16 cellular contexts compared by ENCODE assay signal in genomic region chr12:130994821-130995375, GRCh38. TPM values are rescaled to one million over a fixed set of nuclear protein-coding genes. Genes with fewer than 3 reads are reported as not detected.
A peak's percentile ranks its signal among the peaks of the same experiment; 100 is the strongest.
DNase-seq lines count a peak whose midpoint lies in the region; ATAC-seq and TF ChIP-seq lines count a peak whose summit lies in the region.
"Had no signal": no experiment of that assay in that cellular context is flagged by ENCODE, and none has a peak within 500 bp of the region (broad histone marks: within the 10 kb centered on the region; RNA-seq: fewer than 3 reads in every experiment).

No MANE protein-coding gene starts in this region.

- H3K4me1 Mint-ChIP-seq in natural killer cell treated with Interleukin-12 subunit alpha and Interleukin-12 subunit beta and Interleukin-15 and Interleukin-18, amount 100 ng/mL, for 72 hours (ENCODE audit: low read depth in 2 of 2): peaks cover 0 to 6% of the 10 kb centered on the region in 2 donors
- H3K4me1 Mint-ChIP-seq in activated naive CD4-positive, alpha-beta T cell treated with anti-CD3 and anti-CD28 coated beads for 36 hours (ENCODE audit: low read depth): no peaks in the 10 kb centered on the region

- CTCF ChIA-PET in activated naive CD4-positive, alpha-beta T cell treated with anti-CD3 and anti-CD28 coated beads for 36 hours (lab: Charles Lee): no interaction called here

- TF ChIP-seq CTCF in upper lobe of left lung (IDR thresholded peaks at IDR 0.05): no peak

- DNase-seq in SHP77 treated with DMSO at 0.1 percent for 48 hours (lab: John Stamatoyannopoulos, UW): peak; percentile 41
- DNase-seq in left ventricle myocardium superior: no peak
- peak; percentile 50 for DNase-seq in natural killer cell treated with Interleukin-12 subunit alpha and Interleukin-12 subunit beta and Interleukin-15 and Interleukin-18, amount 100 ng/mL, for 72 hours (ENCODE audit: low spot score)
- no peak for DNase-seq in upper lobe of left lung
- DNase-seq in UCSD-AML1 (lab: John Stamatoyannopoulos, UW; ENCODE audit: unreplicated experiment): no peak
- no peak for DNase-seq in activated naive CD4-positive, alpha-beta T cell treated with anti-CD3 and anti-CD28 coated beads for 36 hours
- DNase-seq: GF-D8, HFFc6, Karpas-422, NCI-H1105 treated with DMSO at 0.1 percent for 48 hours, NCI-H187 treated with DMSO at 0.1 percent for 48 hours, NCI-H2171, NCI-H510A treated with DMSO at 0.1 percent for 48 hours had no signal

- H3K9me3 Mint-ChIP-seq in natural killer cell treated with Interleukin-12 subunit alpha and Interleukin-12 subunit beta and Interleukin-15 and Interleukin-18, amount 100 ng/mL, for 72 hours: no peaks in the 10 kb centered on the region
- peaks cover 3% of the 10 kb centered on the region for H3K9me3 Mint-ChIP-seq in activated naive CD4-positive, alpha-beta T cell treated with anti-CD3 and anti-CD28 coated beads for 36 hours
- H3K9me3 Mint-ChIP-seq: CD8-positive, alpha-beta memory T cell had no signal

- intact Hi-C loops in left ventricle myocardium superior (cut with micrococcal nuclease): no loop called here
- intact Hi-C loops in activated naive CD4-positive, alpha-beta T cell treated with anti-CD3 and anti-CD28 coated beads for 36 hours (cut with micrococcal nuclease): no loop called here

- H3K36me3 ChIP-seq in upper lobe of left lung: peaks cover 0 to 12% (median 6%) of the 10 kb centered on the region in 4 donors

- H3K27me3 Mint-ChIP-seq in natural killer cell treated with Interleukin-12 subunit alpha and Interleukin-12 subunit beta and Interleukin-15 and Interleukin-18, amount 100 ng/mL, for 72 hours: peaks cover 3 to 6% of the 10 kb centered on the region in 2 donors
- H3K27me3 Mint-ChIP-seq in activated naive CD4-positive, alpha-beta T cell treated with anti-CD3 and anti-CD28 coated beads for 36 hours (ENCODE audit: low read depth): peaks cover 21% of the 10 kb centered on the region

- WGBS in upper lobe of left lung, 2 donors: 66 to 81% methylated on average over 8 to 12 of the region's 12 CpGs

- peaks cover 0 to 23% (median 8%) of the 10 kb centered on the region in 4 donors for H3K4me1 ChIP-seq in upper lobe of left lung

- peak overlapping the region in 3 of 4 donors; percentile 33 to 78 (median 35) for H3K27ac ChIP-seq in upper lobe of left lung
- H3K27ac ChIP-seq: RWPE1 had no signal

- H3K4me3 ChIP-seq in upper lobe of left lung: no peak overlapping the region

- no peaks in the 10 kb centered on the region for H3K36me3 Mint-ChIP-seq in natural killer cell treated with Interleukin-12 subunit alpha and Interleukin-12 subunit beta and Interleukin-15 and Interleukin-18, amount 100 ng/mL, for 72 hours
- H3K36me3 Mint-ChIP-seq in activated naive CD4-positive, alpha-beta T cell treated with anti-CD3 and anti-CD28 coated beads for 36 hours (ENCODE audit: low read depth): no peaks in the 10 kb centered on the region

- TF ChIP-seq POLR2A in upper lobe of left lung (IDR thresholded peaks at IDR 0.05): no peak

- no peaks in the 10 kb centered on the region for H3K9me3 ChIP-seq in upper lobe of left lung

- ATAC-seq in left ventricle myocardium superior (peak; percentile 15), upper lobe of left lung (ENCODE audit: low FRiP score in 2 of 2) (peak in 1 of 2 donors; percentile 44), HG02678 (IDR thresholded peaks at IDR 0.05; ENCODE audit: unreplicated experiment) (no peak)
- ATAC-seq in natural killer cell treated with Interleukin-12 subunit alpha and Interleukin-12 subunit beta and Interleukin-15 and Interleukin-18, amount 100 ng/mL, for 72 hours: peak; percentile 37 to 48

- TF ChIP-seq EP300 in upper lobe of left lung (IDR thresholded peaks at IDR 0.05): no peak

- no peak overlapping the region for H3K27ac Mint-ChIP-seq in natural killer cell treated with Interleukin-12 subunit alpha and Interleukin-12 subunit beta and Interleukin-15 and Interleukin-18, amount 100 ng/mL, for 72 hours
- H3K27ac Mint-ChIP-seq in activated naive CD4-positive, alpha-beta T cell treated with anti-CD3 and anti-CD28 coated beads for 36 hours: no peak overlapping the region
- H3K27ac Mint-ChIP-seq: HFFc6 had no signal

- H3K27me3 ChIP-seq in upper lobe of left lung: no peaks in the 10 kb centered on the region

- no peak overlapping the region for H3K4me3 Mint-ChIP-seq in natural killer cell treated with Interleukin-12 subunit alpha and Interleukin-12 subunit beta and Interleukin-15 and Interleukin-18, amount 100 ng/mL, for 72 hours
- no peak overlapping the region for H3K4me3 Mint-ChIP-seq in activated naive CD4-positive, alpha-beta T cell treated with anti-CD3 and anti-CD28 coated beads for 36 hours
- H3K4me3 Mint-ChIP-seq: CD8-positive, alpha-beta memory T cell; HFFc6 had no signal

RNA-seq across cellular contexts. Expression of gene ADGRD1, which starts 41.2 kb away (rescaled TPM):
- 83.6 TPM for total RNA-seq in left ventricle myocardium superior
- total RNA-seq in natural killer cell treated with Interleukin-12 subunit alpha and Interleukin-12 subunit beta and Interleukin-15 and Interleukin-18, amount 100 ng/mL, for 72 hours: not detected
- 100 to 1,000 TPM in 2 of 6 donors, 10 to 100 TPM in 4; 84.2 to 124 (median 94.7) TPM for total RNA-seq in upper lobe of left lung
- not detected for total RNA-seq in activated naive CD4-positive, alpha-beta T cell treated with anti-CD3 and anti-CD28 coated beads for 36 hours
- total RNA-seq: HFFc6 had no signal

Comparison
In these comparisons a context has a peak if more than half of its experiments do, and no peak if none do; other contexts are left out.
1. DNase-seq: peak in SHP77 treated with DMSO at 0.1 percent for 48 hours (single experiment) and natural killer cell treated with Interleukin-12 subunit alpha and Interleukin-12 subunit beta and Interleukin-15 and Interleukin-18, amount 100 ng/mL, for 72 hours (single experiment); none in left ventricle myocardium superior (single experiment), upper lobe of left lung (0 of 2), UCSD-AML1 (single experiment) and activated naive CD4-positive, alpha-beta T cell treated with anti-CD3 and anti-CD28 coated beads for 36 hours (single experiment).
2. RNA of gene ADGRD1, which starts 41.2 kb away (total RNA-seq): 84.2 to 124 TPM in upper lobe of left lung and 83.6 TPM in left ventricle myocardium superior (single experiment); not detected in activated naive CD4-positive, alpha-beta T cell treated with anti-CD3 and anti-CD28 coated beads for 36 hours and not detected in natural killer cell treated with Interleukin-12 subunit alpha and Interleukin-12 subunit beta and Interleukin-15 and Interleukin-18, amount 100 ng/mL, for 72 hours; every median in the first group is over 10 times any median in the second.